ENCODE assay signal across 21 cellular contexts in genomic region chr4:64079316-64079715, GRCh38.
DNase-seq lines count a peak whose midpoint lies in the region; ATAC-seq and TF ChIP-seq lines count a peak whose summit lies in the region.
"Had no signal": no experiment of that assay in that cellular context is flagged by ENCODE, and none has a peak within 500 bp of the region (broad histone marks: within the 10 kb centered on the region; RNA-seq: fewer than 3 reads in every experiment).

No MANE protein-coding gene starts in this region.

- intact Hi-C loops in left lung (cut with DNase I): no loop called here

- H3K36me3 ChIP-seq in RWPE2 (ENCODE audit: low read depth) (no peaks in the 10 kb centered on the region), left lung (no peaks in the 10 kb centered on the region)
- H3K36me3 ChIP-seq: BLaER1 treated with 17β-estradiol and CSF1 and Interleukin-3, amounts not matched to agents 10 nM and 100 nM; Peyer's patch had no signal

- H3K4me1 ChIP-seq in RWPE2 (ENCODE audit: insufficient read depth, poor library complexity, severe bottlenecking) (no peaks in the 10 kb centered on the region), left lung (no peaks in the 10 kb centered on the region)
- H3K4me1 ChIP-seq: BLaER1 treated with 17β-estradiol and CSF1 and Interleukin-3, amounts not matched to agents 10 nM and 100 nM; Peyer's patch had no signal

- H3K9me3 ChIP-seq in RWPE2 (ENCODE audit: severe bottlenecking) (no peaks in the 10 kb centered on the region), left lung (peaks cover 0 to 6% of the 10 kb centered on the region in 2 donors)
- H3K9me3 ChIP-seq: BLaER1 treated with 17β-estradiol and CSF1 and Interleukin-3, amounts not matched to agents 10 nM and 100 nM; Peyer's patch; SK-N-SH had no signal

- DNase-seq in H4 (ENCODE audit: low spot score): peak; percentile 11
- peak; percentile 51 for DNase-seq in HT1080 (ENCODE audit: low read depth)
- DNase-seq in RWPE2 (ENCODE audit: low spot score): no peak
- DNase-seq in kidney glomerular epithelial cell (lab: John Stamatoyannopoulos, UW): peak; percentile 5
- DNase-seq in NCI-H2196 (lab: John Stamatoyannopoulos, UW; ENCODE audit: unreplicated experiment): no peak
- no peak for DNase-seq in left lung
- DNase-seq: Calu3; CD8-positive, alpha-beta T cell; GOT3; MV-4-11; NCI-H1694 treated with DMSO at 0.1 percent for 48 hours; NCI-H2107; NCI-H345; NCI-H524 treated with DMSO at 0.1 percent for 48 hours; Peyer's patch; SHP77; SK-N-SH had no signal

- ATAC-seq in RWPE2 (ENCODE audit: low read depth): peak; percentile 67
- no peak for ATAC-seq in HG02588 (IDR thresholded peaks at IDR 0.05; ENCODE audit: unreplicated experiment)
- ATAC-seq in left lung: no peak
- ATAC-seq: CD8-positive, alpha-beta T cell; K562 had no signal

- H3K27me3 ChIP-seq in RWPE2 (ENCODE audit: insufficient read depth, poor library complexity, severe bottlenecking): no peaks in the 10 kb centered on the region
- H3K27me3 ChIP-seq in left lung: no peaks in the 10 kb centered on the region
- H3K27me3 ChIP-seq: BLaER1 treated with 17β-estradiol and CSF1 and Interleukin-3, amounts not matched to agents 10 nM and 100 nM; Peyer's patch had no signal

- H3K27ac ChIP-seq in RWPE2 (ENCODE audit: poor library complexity, severe bottlenecking): no peak overlapping the region
- H3K27ac ChIP-seq in left lung: no peak overlapping the region
- H3K27ac ChIP-seq: BLaER1 treated with 17β-estradiol and CSF1 and Interleukin-3, amounts not matched to agents 10 nM and 100 nM; HL-60; Peyer's patch had no signal

- no peak overlapping the region for H3K4me3 ChIP-seq in RWPE2 (ENCODE audit: severe bottlenecking)
- H3K4me3 ChIP-seq in left lung: no peak overlapping the region
- H3K4me3 ChIP-seq: BLaER1 treated with 17β-estradiol and CSF1 and Interleukin-3, amounts not matched to agents 10 nM and 100 nM; K562; Peyer's patch had no signal

- TF ChIP-seq CTCF in RWPE2 (IDR thresholded peaks at IDR 0.05; ENCODE audit: poor library complexity, severe bottlenecking) (no peak), left lung (IDR thresholded peaks at IDR 0.05) (no peak)

Comparison
In these comparisons a context has a peak if more than half of its experiments do, and no peak if none do; other contexts are left out.
1. DNase-seq: peak in H4 (single experiment), HT1080 (single experiment) and kidney glomerular epithelial cell (single experiment); none in RWPE2 (single experiment), NCI-H2196 (single experiment) and left lung (0 of 2).